ENCODE assay signal across 8 cellular contexts in genomic region chr1:232630047-232630893, GRCh38. TPM values are rescaled to one million over a fixed set of nuclear protein-coding genes. Genes with fewer than 3 reads are reported as not detected.
DNase-seq lines count a peak whose midpoint lies in the region; ATAC-seq and TF ChIP-seq lines count a peak whose summit lies in the region.

Gene SIPA1L2 (minus strand): TSS chr1:232630133. CDS start chr1:232515339, 114,794 bp downstream.

- no peak within 1 kb of the TSS for H3K27ac ChIP-seq in GM23338 (ENCODE audit: low read depth)
- no peak within 1 kb of the TSS for H3K27ac ChIP-seq in Karpas-422 (ENCODE audit: low read length)
- no peak within 1 kb of the TSS for H3K27ac ChIP-seq in RWPE2 (ENCODE audit: poor library complexity, severe bottlenecking)
- no peak within 1 kb of the TSS for H3K27ac ChIP-seq in foreskin keratinocyte
- peak within 1 kb of the TSS; percentile 83 for H3K27ac ChIP-seq in stomach smooth muscle (ENCODE audit: low read length)

- H3K4me1 Mint-ChIP-seq in GM23338, result peaks cover 41% of the 10 kb centered on the region

- DNase-seq in DMS79 treated with DMSO at 0.1 percent for 48 hours (lab: John Stamatoyannopoulos, UW) (peak; percentile 88), GM23338 (ENCODE audit: low spot score) (peak; percentile 91), Karpas-422 (peak; percentile 80), RWPE2 (ENCODE audit: low spot score) (peak; percentile 77), activated gamma-delta T cell (lab: John Stamatoyannopoulos, UW) (peak; percentile 78), foreskin keratinocyte (peak; percentile 46 to 73)

- H3K4me1 ChIP-seq in GM23338 (ENCODE audit: insufficient read depth) (peaks cover 21% of the 10 kb centered on the region), Karpas-422 (ENCODE audit: low read length) (peaks cover 5% of the 10 kb centered on the region), RWPE2 (ENCODE audit: insufficient read depth, poor library complexity, severe bottlenecking) (peaks cover 9% of the 10 kb centered on the region), foreskin keratinocyte (no peaks in the 10 kb centered on the region), neuron (ENCODE audit: insufficient read depth, low read length) (peaks cover 28% of the 10 kb centered on the region), stomach smooth muscle (ENCODE audit: control insufficient read depth, insufficient read depth, low read length) (peaks cover 4% of the 10 kb centered on the region)

- H3K4me2 ChIP-seq in GM23338 (peak within 1 kb of the TSS; percentile 88), Karpas-422 (ENCODE audit: low read depth, low read length, poor library complexity, severe bottlenecking) (peak within 1 kb of the TSS; percentile 67)

- peak; percentile 45 to 71 for TF ChIP-seq CTCF in GM23338 (conservative IDR thresholded peaks at IDR 0.05; ENCODE audit: low read depth in 2 of 2)
- peak; percentile 61 for TF ChIP-seq CTCF in RWPE2 (IDR thresholded peaks at IDR 0.05; ENCODE audit: poor library complexity, severe bottlenecking)
- peak; percentile 71 for TF ChIP-seq CTCF in foreskin keratinocyte (conservative IDR thresholded peaks at IDR 0.05)

- no peaks in the 10 kb centered on the region for H3K36me3 ChIP-seq in GM23338 (ENCODE audit: insufficient read depth)
- no peaks in the 10 kb centered on the region for H3K36me3 ChIP-seq in Karpas-422 (ENCODE audit: insufficient read depth, low read length)
- no peaks in the 10 kb centered on the region for H3K36me3 ChIP-seq in RWPE2 (ENCODE audit: low read depth)
- no peaks in the 10 kb centered on the region for H3K36me3 ChIP-seq in neuron (ENCODE audit: insufficient read depth, low read length)
- no peaks in the 10 kb centered on the region for H3K36me3 ChIP-seq in stomach smooth muscle (ENCODE audit: control insufficient read depth in 2 of 2, insufficient read depth in 2 of 2, low read length in 2 of 2)

- H3K9ac ChIP-seq in Karpas-422 (ENCODE audit: low read length) (peak within 1 kb of the TSS; percentile 51), stomach smooth muscle (ENCODE audit: low read length in 2 of 2) (peak within 1 kb of the TSS; percentile 77 to 78)

- ATAC-seq in GM23338 (peak; percentile 89), RWPE2 (ENCODE audit: low read depth) (peak; percentile 92), foreskin keratinocyte (peak; percentile 95)

- H2AFZ ChIP-seq in GM23338 (peak within 1 kb of the TSS; percentile 89), Karpas-422 (ENCODE audit: low read length) (0 out of 2 replicates have a peak within 1 kb of the TSS, but pooled peaks have one; percentile 71), neuron (ENCODE audit: low read depth, low read length) (peak within 1 kb of the TSS; percentile 50)

- H3K9me3 ChIP-seq in Karpas-422 (ENCODE audit: low read length), result no peaks in the 10 kb centered on the region
- no peaks in the 10 kb centered on the region for H3K9me3 ChIP-seq in RWPE2 (ENCODE audit: severe bottlenecking)
- no peaks in the 10 kb centered on the region for H3K9me3 ChIP-seq in neuron (ENCODE audit: low read length)
- no peaks in the 10 kb centered on the region for H3K9me3 ChIP-seq in stomach smooth muscle (ENCODE audit: control insufficient read depth in 2 of 2, low read length in 2 of 2)

- no peaks in the 10 kb centered on the region for H3K9me2 ChIP-seq in GM23338 (ENCODE audit: insufficient read depth)
- H3K9me2 ChIP-seq in Karpas-422 (replicated peaks; ENCODE audit: insufficient read depth, low read length), result no peaks in the 10 kb centered on the region

- no peaks in the 10 kb centered on the region for H3K36me3 Mint-ChIP-seq in GM23338 (ENCODE audit: low read depth)

- H3F3A ChIP-seq in GM23338 (replicated peaks; ENCODE audit: low read depth), result no peaks in the 10 kb centered on the region

- peak within 1 kb of the TSS; percentile 94 for H3K4me3 Mint-ChIP-seq in GM23338

- H3K27me3 ChIP-seq in GM23338 (ENCODE audit: insufficient read depth) (peaks cover 35% of the 10 kb centered on the region), Karpas-422 (ENCODE audit: low read length) (no peaks in the 10 kb centered on the region), RWPE2 (ENCODE audit: insufficient read depth, poor library complexity, severe bottlenecking) (no peaks in the 10 kb centered on the region), foreskin keratinocyte (peaks cover 9% of the 10 kb centered on the region), neuron (ENCODE audit: insufficient read depth, low read length) (no peaks in the 10 kb centered on the region), stomach smooth muscle (ENCODE audit: control insufficient read depth in 1 of 2, insufficient read depth in 2 of 2, low read length in 2 of 2) (no peaks in the 10 kb centered on the region)

- H3K27me3 Mint-ChIP-seq in GM23338 (ENCODE audit: insufficient read depth, low read depth, poor library complexity), result peaks cover 33% of the 10 kb centered on the region

- no peaks in the 10 kb centered on the region; the same call in 1 of the 2 replicates for H4K20me1 ChIP-seq in GM23338 (replicated peaks; ENCODE audit: insufficient read depth)
- no peaks in the 10 kb centered on the region for H4K20me1 ChIP-seq in Karpas-422 (ENCODE audit: insufficient read depth, low read depth, low read length)

- H3K79me2 ChIP-seq in GM23338 (replicated peaks; ENCODE audit: insufficient read depth) (peaks cover 17% of the 10 kb centered on the region), Karpas-422 (ENCODE audit: low read length) (no peaks in the 10 kb centered on the region)

- H3K4me3 ChIP-seq in GM23338, result peak within 1 kb of the TSS; percentile 63
- H3K4me3 ChIP-seq in Karpas-422 (ENCODE audit: low read length), result peak within 1 kb of the TSS; percentile 63
- peak within 1 kb of the TSS; percentile 71 for H3K4me3 ChIP-seq in RWPE2 (ENCODE audit: severe bottlenecking)
- peak within 1 kb of the TSS; percentile 99 for H3K4me3 ChIP-seq in neuron (ENCODE audit: low read length)
- H3K4me3 ChIP-seq in stomach smooth muscle (ENCODE audit: low read length in 2 of 2), result peak within 1 kb of the TSS; percentile 74 to 80

- H3K9me3 Mint-ChIP-seq in GM23338, result no peaks in the 10 kb centered on the region

- no peak within 1 kb of the TSS for H3K27ac Mint-ChIP-seq in GM23338

TF ChIP-seq in GM23338, 12 proteins besides CTCF, POLR2A, EP300 and RAD21:
- no peak for TF ChIP-seq ZNF331 (CRISPR knock-in tag; IDR thresholded peaks at IDR 0.05; ENCODE audit: low read depth)
- TF ChIP-seq EZH2 (IDR thresholded peaks at IDR 0.05; ENCODE audit: low read depth, unreplicated experiment), result peak; percentile 45
- peak; percentile 54 for TF ChIP-seq POLR2AphosphoS5 (IDR thresholded peaks at IDR 0.05; ENCODE audit: low read depth)
- no peak for TF ChIP-seq STAT1 (IDR thresholded peaks at IDR 0.05; ENCODE audit: unreplicated experiment)
- peak; percentile 35; the same call in 1 of the 2 replicates for TF ChIP-seq CREB1 (CRISPR knock-in tag; IDR thresholded peaks at IDR 0.05; ENCODE audit: low read depth)

RNA-seq across cellular contexts. Expression of gene SIPA1L2, which starts in this region (rescaled TPM):
- 12.0 and 17.0 TPM in 2 replicates for total RNA-seq in GM23338 (2014; rRNA removed; shearing (Covaris generic))
- polyA plus RNA-seq in GM23338 (2016; fragmentation: Nextera tagmentation; extraction: Ambion mirVana) (4.1 and 4.3 TPM in 2 replicates), foreskin keratinocyte (0.20 and 0.26 TPM in 2 replicates)
- total RNA-seq in Karpas-422 (2014; rRNA removed; shearing (Covaris generic); ENCODE audit: low replicate concordance), result 0.04 TPM in 1 of 2 replicates, not detected in the other
- total RNA-seq in foreskin keratinocyte, result 1.2 and 1.3 TPM in 2 replicates

Comparison
In these comparisons a context has a peak if more than half of its experiments do, and no peak if none do; other contexts are left out.
1. Peak in DNase-seq, H3K4me3 ChIP-seq, H3K9ac ChIP-seq and H3K4me2 ChIP-seq in Karpas-422; RNA of the gene not detected or under 1 TPM.